22 cellular contexts compared by ENCODE assay signal in genomic region chr15:42240823-42241222, GRCh38.
"Had no signal": no experiment of that assay in that cellular context is flagged by ENCODE, and none has a peak within 500 bp of the region (broad histone marks: within the 10 kb centered on the region; RNA-seq: fewer than 3 reads in every experiment).

No MANE protein-coding gene starts in this region.

- H3K9me3 Mint-ChIP-seq: IgD-negative memory B cell had no signal

- H3K27me3 ChIP-seq: SJSA1 had no signal

- H3K27ac ChIP-seq: SJSA1, SK-N-MC had no signal

- H3K9me3 ChIP-seq: SJSA1 had no signal

- DNase-seq: KBM-7, MV-4-11, NCI-H1048, NCI-H1105 treated with DMSO at 0.1 percent for 48 hours, NCI-H1436, NCI-H187, NCI-H2029, NCI-H2081 treated with DMSO at 0.1 percent for 48 hours, NCI-H2171, NCI-H226, NCI-H446, NCI-H510A, NCI-H524 treated with DMSO at 0.1 percent for 48 hours, NCI-H69, NCI-H774, Right ventricle myocardium superior, RPMI8226, SIG-M5 had no signal

- H3K4me3 ChIP-seq: SJSA1, SK-N-MC had no signal

- FAIRE-seq: RCC 7860 had no signal

- H3K27ac Mint-ChIP-seq: IgD-negative memory B cell had no signal

- H3K27me3 Mint-ChIP-seq: IgD-negative memory B cell had no signal

- H3K4me3 Mint-ChIP-seq: IgD-negative memory B cell had no signal

- H3K4me1 ChIP-seq: SJSA1 had no signal
